8 cellular contexts compared by ENCODE assay signal in genomic region chr17:57121308-57122042, GRCh38. TPM values are rescaled to one million over a fixed set of nuclear protein-coding genes. Genes with fewer than 3 reads are reported as not detected.
DNase-seq lines count a peak whose midpoint lies in the region; ATAC-seq and TF ChIP-seq lines count a peak whose summit lies in the region.

No MANE protein-coding gene starts in this region.

- CTCF ChIA-PET in activated CD4-positive, alpha-beta memory T cell treated with anti-CD3 and anti-CD28 coated beads for 36 hours (lab: Charles Lee), result interaction anchor here (0.9 to 1.3 kb wide), 2 partner anchors 122 to 712 kb away, joined by 3 to 5 read pairs; no protein-coding TSS in a partner anchor
- CTCF ChIA-PET in activated CD4-positive, alpha-beta memory T cell treated with anti-CD3 and anti-CD28 coated beads, Interleukin-2, amount 10 ng/mL, durations not matched to agents 7 days and 5 days (lab: Charles Lee), result interaction anchor here (0.7 to 1.0 kb wide), 3 partner anchors 12 to 712 kb away, joined by 3 read pairs; no protein-coding TSS in a partner anchor

- H3K4me2 ChIP-seq in OCI-LY3 (ENCODE audit: low read length), result no peak overlapping the region

- no peaks in the 10 kb centered on the region for H3K4me1 Mint-ChIP-seq in activated CD4-positive, alpha-beta memory T cell treated with anti-CD3 and anti-CD28 coated beads for 36 hours (ENCODE audit: low read depth)
- peaks cover 4% of the 10 kb centered on the region for H3K4me1 Mint-ChIP-seq in activated CD4-positive, alpha-beta memory T cell treated with anti-CD3 and anti-CD28 coated beads, Interleukin-2, amount 10 ng/mL, durations not matched to agents 7 days and 5 days

- no peaks in the 10 kb centered on the region for H4K20me1 ChIP-seq in OCI-LY3 (ENCODE audit: insufficient read depth, low read length)

- H3K27me3 ChIP-seq in OCI-LY3 (ENCODE audit: low read depth, low read length), result no peaks in the 10 kb centered on the region
- H3K27me3 ChIP-seq in esophagus muscularis mucosa, result no peaks in the 10 kb centered on the region

- H3K4me3 ChIP-seq in OCI-LY3 (ENCODE audit: low read length), result no peak overlapping the region
- no peak overlapping the region for H3K4me3 ChIP-seq in esophagus muscularis mucosa

- no peak for TF ChIP-seq EP300 in esophagus muscularis mucosa (IDR thresholded peaks at IDR 0.05)

- H2AFZ ChIP-seq in OCI-LY3 (ENCODE audit: low read depth, low read length), result no peak overlapping the region

- H3K27ac ChIP-seq in OCI-LY3 (ENCODE audit: low read length) (no peak overlapping the region), esophagus muscularis mucosa (replicated peaks in 1 of 4) (no peak overlapping the region)

- POLR2A ChIA-PET in activated CD4-positive, alpha-beta memory T cell treated with anti-CD3 and anti-CD28 coated beads for 36 hours (lab: Charles Lee), result no interaction called here
- POLR2A ChIA-PET in activated CD4-positive, alpha-beta memory T cell treated with anti-CD3 and anti-CD28 coated beads, Interleukin-2, amount 10 ng/mL, durations not matched to agents 7 days and 5 days (lab: Charles Lee), result no interaction called here

- 68% methylated on average over 11 of the region's 12 CpGs for WGBS in esophagus muscularis mucosa

- no peak overlapping the region for H3K27ac Mint-ChIP-seq in activated CD4-positive, alpha-beta memory T cell treated with anti-CD3 and anti-CD28 coated beads for 36 hours
- H3K27ac Mint-ChIP-seq in activated CD4-positive, alpha-beta memory T cell treated with anti-CD3 and anti-CD28 coated beads, Interleukin-2, amount 10 ng/mL, durations not matched to agents 7 days and 5 days, result no peak overlapping the region

- DNase-seq in activated CD4-positive, alpha-beta memory T cell treated with anti-CD3 and anti-CD28 coated beads for 36 hours, result peak; percentile 16
- DNase-seq in activated CD4-positive, alpha-beta memory T cell treated with anti-CD3 and anti-CD28 coated beads, Interleukin-2, amount 10 ng/mL, durations not matched to agents 7 days and 5 days, result no peak
- DNase-seq in esophagus muscularis mucosa (ENCODE audit: extremely low spot score) (no peak), pons (ENCODE audit: low spot score) (peak; percentile 31), SW480 (ENCODE audit: low spot score) (no peak), omental fat pad (ENCODE audit: low spot score) (no peak)

- peak; percentile 57 for TF ChIP-seq CTCF in OCI-LY3 (IDR thresholded peaks at IDR 0.05; ENCODE audit: low read depth, low read length)
- peak; percentile 30 to 50 (median 35) for TF ChIP-seq CTCF in esophagus muscularis mucosa (IDR thresholded peaks at IDR 0.05)
- no peak for TF ChIP-seq CTCF in omental fat pad (IDR thresholded peaks at IDR 0.05)

- H3K9me3 ChIP-seq in OCI-LY3 (ENCODE audit: insufficient read depth, low read length) (no peaks in the 10 kb centered on the region), esophagus muscularis mucosa (no peaks in the 10 kb centered on the region)

- no peaks in the 10 kb centered on the region for H3K9me3 Mint-ChIP-seq in activated CD4-positive, alpha-beta memory T cell treated with anti-CD3 and anti-CD28 coated beads for 36 hours
- no peaks in the 10 kb centered on the region for H3K9me3 Mint-ChIP-seq in activated CD4-positive, alpha-beta memory T cell treated with anti-CD3 and anti-CD28 coated beads, Interleukin-2, amount 10 ng/mL, durations not matched to agents 7 days and 5 days

- no peak for TF ChIP-seq POLR2A in esophagus muscularis mucosa (IDR thresholded peaks at IDR 0.05; ENCODE audit: low read depth)

- peaks cover 30% of the 10 kb centered on the region for H3K36me3 ChIP-seq in OCI-LY3 (replicated peaks; ENCODE audit: low read depth, low read length)
- H3K36me3 ChIP-seq in esophagus muscularis mucosa, result peaks cover 50 to 97% (median 77%) of the 10 kb centered on the region in 4 donors

- ATAC-seq in HG03097 (IDR thresholded peaks at IDR 0.05; ENCODE audit: low FRiP score, unreplicated experiment), result no peak
- ATAC-seq in omental fat pad (ENCODE audit: low FRiP score), result no peak

- no peaks in the 10 kb centered on the region for H3K79me2 ChIP-seq in OCI-LY3 (ENCODE audit: low read length)

- H3K9ac ChIP-seq in OCI-LY3 (ENCODE audit: low read length), result no peak overlapping the region

- H3K27me3 Mint-ChIP-seq in activated CD4-positive, alpha-beta memory T cell treated with anti-CD3 and anti-CD28 coated beads for 36 hours, result no peaks in the 10 kb centered on the region
- H3K27me3 Mint-ChIP-seq in activated CD4-positive, alpha-beta memory T cell treated with anti-CD3 and anti-CD28 coated beads, Interleukin-2, amount 10 ng/mL, durations not matched to agents 7 days and 5 days, result no peaks in the 10 kb centered on the region

- intact Hi-C loops in activated CD4-positive, alpha-beta memory T cell treated with anti-CD3 and anti-CD28 coated beads for 36 hours (cut with micrococcal nuclease), result no loop called here
- intact Hi-C loops in esophagus muscularis mucosa (cut with DNase I), result loop anchor here (10.0 kb wide), 1 partner anchor 883 kb away; the partner anchor contains the start of gene SRSF1

- no peak overlapping the region for H3K4me3 Mint-ChIP-seq in activated CD4-positive, alpha-beta memory T cell treated with anti-CD3 and anti-CD28 coated beads for 36 hours
- no peak overlapping the region for H3K4me3 Mint-ChIP-seq in activated CD4-positive, alpha-beta memory T cell treated with anti-CD3 and anti-CD28 coated beads, Interleukin-2, amount 10 ng/mL, durations not matched to agents 7 days and 5 days

- peaks cover 25% of the 10 kb centered on the region for H3K36me3 Mint-ChIP-seq in activated CD4-positive, alpha-beta memory T cell treated with anti-CD3 and anti-CD28 coated beads for 36 hours
- peaks cover 30% of the 10 kb centered on the region for H3K36me3 Mint-ChIP-seq in activated CD4-positive, alpha-beta memory T cell treated with anti-CD3 and anti-CD28 coated beads, Interleukin-2, amount 10 ng/mL, durations not matched to agents 7 days and 5 days (ENCODE audit: low read depth)

- H3K4me1 ChIP-seq in OCI-LY3 (ENCODE audit: low read length), result no peaks in the 10 kb centered on the region
- H3K4me1 ChIP-seq in esophagus muscularis mucosa, result peaks cover 0 to 8% (median 4%) of the 10 kb centered on the region in 4 donors

RNA-seq across cellular contexts. Expression of gene AKAP1, which starts 36.4 kb away (rescaled TPM):
- 10 to 100 TPM; 24.5 to 30.8 TPM for total RNA-seq in activated CD4-positive, alpha-beta memory T cell treated with anti-CD3 and anti-CD28 coated beads for 36 hours
- total RNA-seq in activated CD4-positive, alpha-beta memory T cell treated with anti-CD3 and anti-CD28 coated beads, Interleukin-2, amount 10 ng/mL, durations not matched to agents 7 days and 5 days, result 10 to 100 TPM; 19.9 to 22.4 TPM
- total RNA-seq in esophagus muscularis mucosa (100 to 1,000 TPM in 2 of 4 donors, 10 to 100 TPM in 2; 82.7 to 110 (median 104) TPM), omental fat pad (10 to 100 TPM; 29.4 to 89.0 (median 36.1) TPM)

Comparison
In these comparisons a context has a peak if more than half of its experiments do, and no peak if none do; other contexts are left out.
1. DNase-seq: peak in activated CD4-positive, alpha-beta memory T cell treated with anti-CD3 and anti-CD28 coated beads for 36 hours (single experiment) and pons (single experiment); none in activated CD4-positive, alpha-beta memory T cell treated with anti-CD3 and anti-CD28 coated beads, Interleukin-2, amount 10 ng/mL, durations not matched to agents 7 days and 5 days (single experiment), esophagus muscularis mucosa (single experiment), SW480 (single experiment) and omental fat pad (single experiment).
2. CTCF ChIP-seq: peak in OCI-LY3 (single experiment) and esophagus muscularis mucosa (3 of 3); none in omental fat pad (0 of 3).